ENCODE assay signal across 27 cellular contexts in the genomic region with DNA sequence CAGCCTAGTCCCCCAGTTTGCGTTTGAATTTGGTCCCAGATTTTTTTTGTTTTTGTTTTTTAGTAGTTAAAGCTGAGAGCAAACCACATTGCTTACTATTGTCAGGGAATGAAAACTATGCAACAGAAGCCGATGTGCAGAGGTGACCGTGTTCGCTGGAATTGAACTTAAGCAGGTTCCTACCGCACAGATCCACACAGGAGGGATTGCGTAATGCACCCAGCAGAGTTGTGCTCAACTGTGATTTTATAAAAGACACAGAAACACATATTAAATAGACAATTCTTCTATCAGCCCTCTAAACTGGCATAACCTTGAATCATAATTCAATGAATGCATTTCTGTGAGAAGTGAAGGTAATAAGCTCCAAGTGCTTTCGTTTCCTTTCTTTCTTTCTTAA.
"Had no signal": no experiment of that assay in that cellular context is flagged by ENCODE, and none has a peak within 500 bp of the region (broad histone marks: within the 10 kb centered on the region; RNA-seq: fewer than 3 reads in every experiment).

No MANE protein-coding gene starts in this region.

- ATAC-seq: activated naive CD4-positive, alpha-beta T cell treated with anti-CD3 and anti-CD28 coated beads, Interleukin-2, amount 50 U/mL, for 72 hours; activated T-cell treated with anti-CD3 and anti-CD28 coated beads, Interleukin-2, amount 50 U/mL, for 72 hours; effector memory CD8-positive, alpha-beta T cell; gastroesophageal sphincter; heart right ventricle; WTC11 had no signal

- DNase-seq: activated CD4-positive, alpha-beta memory T cell treated with anti-CD3 and anti-CD28 coated beads, Interleukin-2, amount 10 ng/mL, durations not matched to agents 7 days and 5 days; activated CD4-positive, alpha-beta T cell treated with anti-CD3 and anti-CD28 coated beads for 1 hour; activated CD4-positive, alpha-beta T cell treated with anti-CD3 and anti-CD28 coated beads for 4 hours; activated CD4-positive, alpha-beta T cell treated with anti-CD3 and anti-CD28 coated beads, Interleukin-2, amount 10 ng/mL, durations not matched to agents 7 days and 5 days; activated CD4-positive, alpha-beta T cell treated with anti-CD3 and anti-CD28 coated beads, Interleukin-2, amount 50 U/mL, for 4 hours; activated CD8-positive, alpha-beta memory T cell treated with anti-CD3 and anti-CD28 coated beads, Interleukin-2, amount 50 U/mL, for 48 hours; activated gamma-delta T cell; activated naive CD4-positive, alpha-beta T cell; activated naive CD4-positive, alpha-beta T cell treated with anti-CD3 and anti-CD28 coated beads, Interleukin-2, amount 10 ng/mL, durations not matched to agents 7 days and 5 days; activated naive CD8-positive, alpha-beta T cell treated with anti-CD3 and anti-CD28 coated beads, Interleukin-2, amount 10 ng/mL, durations not matched to agents 7 days and 5 days; activated T-cell treated with anti-CD3 and anti-CD28 coated beads for 4 hours; activated T-cell treated with anti-CD3 and anti-CD28 coated beads, Interleukin-2, amount 50 U/mL, for 24 hours; activated T-cell treated with anti-CD3 and anti-CD28 coated beads, Interleukin-2, amount 50 U/mL, for 72 hours; cortex of kidney; dermis blood vessel endothelial cell; effector CD4-positive, alpha-beta T cell; effector memory CD8-positive, alpha-beta T cell; erythroblast; heart right ventricle; T-helper 2 cell had no signal

- H3K27me3 ChIP-seq: ascending aorta, esophagus muscularis mucosa, gastroesophageal sphincter, heart right ventricle had no signal

- FAIRE-seq: colon had no signal

- H3K27ac ChIP-seq: ascending aorta, esophagus muscularis mucosa, gastroesophageal sphincter, heart right ventricle, VCaP had no signal

- H3K36me3 ChIP-seq: ascending aorta, esophagus muscularis mucosa, gastroesophageal sphincter, heart right ventricle had no signal

- H3K4me3 ChIP-seq: ascending aorta, esophagus muscularis mucosa, gastroesophageal sphincter, heart right ventricle had no signal

- H3K4me1 ChIP-seq: ascending aorta, esophagus muscularis mucosa, gastroesophageal sphincter, heart right ventricle had no signal

- H3K9me3 ChIP-seq: ascending aorta, esophagus muscularis mucosa, gastroesophageal sphincter, heart right ventricle had no signal
